1 cellular context compared by ENCODE assay signal in the genomic region with DNA sequence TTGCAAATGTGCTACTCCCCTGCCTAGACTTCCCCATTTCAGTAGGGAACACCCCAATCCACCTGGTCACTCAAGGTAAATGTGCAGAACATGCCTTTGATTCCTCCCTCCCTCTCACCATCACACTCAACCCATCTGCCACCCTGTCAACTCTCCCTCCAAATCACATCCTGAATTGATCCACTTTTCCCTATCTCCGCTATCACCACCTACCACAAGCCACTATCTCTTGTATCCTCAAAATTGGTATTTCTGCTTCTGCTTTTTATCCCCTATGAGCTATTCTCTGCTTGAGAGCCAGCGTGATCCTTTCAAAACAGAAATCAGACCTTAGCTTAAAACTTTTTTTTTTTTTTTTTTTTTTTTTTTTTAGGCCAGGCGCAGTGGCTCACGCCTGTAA.
A peak's percentile ranks its signal among the peaks of the same experiment; 100 is the strongest.
TF ChIP-seq lines count a peak whose summit lies in the region.

No MANE protein-coding gene starts in this region.

TF ChIP-seq in K562, 482 proteins besides CTCF, POLR2A, EP300 and RAD21 (continued from another document):
- TF ChIP-seq, protein P1, sequence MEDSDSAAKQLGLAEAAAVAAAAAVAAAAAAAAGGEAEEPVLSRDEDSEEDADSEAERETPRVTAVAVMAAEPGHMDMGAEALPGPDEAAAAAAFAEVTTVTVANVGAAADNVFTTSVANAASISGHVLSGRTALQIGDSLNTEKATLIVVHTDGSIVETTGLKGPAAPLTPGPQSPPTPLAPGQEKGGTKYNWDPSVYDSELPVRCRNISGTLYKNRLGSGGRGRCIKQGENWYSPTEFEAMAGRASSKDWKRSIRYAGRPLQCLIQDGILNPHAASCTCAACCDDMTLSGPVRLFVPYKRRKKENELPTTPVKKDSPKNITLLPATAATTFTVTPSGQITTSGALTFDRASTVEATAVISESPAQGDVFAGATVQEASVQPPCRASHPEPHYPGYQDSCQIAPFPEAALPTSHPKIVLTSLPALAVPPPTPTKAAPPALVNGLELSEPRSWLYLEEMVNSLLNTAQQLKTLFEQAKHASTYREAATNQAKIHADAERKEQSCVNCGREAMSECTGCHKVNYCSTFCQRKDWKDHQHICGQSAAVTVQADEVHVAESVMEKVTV (CRISPR knock-in tag; IDR thresholded peaks at IDR 0.05): no peak
- TF ChIP-seq HMG20A (CRISPR knock-in tag; conservative IDR thresholded peaks at IDR 0.05) (no peak), KAT8 (IDR thresholded peaks at IDR 0.05; ENCODE audit: low read depth) (no peak), KDM1A (IDR thresholded peaks at IDR 0.05) (peak in 1 of 2 experiments; percentile 62; a peak in 2 of 4 replicates), SPI1 (IDR thresholded peaks at IDR 0.05; ENCODE audit: borderline replicate concordance, low read depth, low read length) (peak; percentile 8; the same call in 1 of the 2 replicates)
